Comparison of ENCODE assay signal across 15 cellular contexts in genomic region chr4:184980261-184980660, GRCh38. TPM values are rescaled to one million over a fixed set of nuclear protein-coding genes. Genes with fewer than 3 reads are reported as not detected.
DNase-seq lines count a peak whose midpoint lies in the region; ATAC-seq and TF ChIP-seq lines count a peak whose summit lies in the region.
"Had no signal": no experiment of that assay in that cellular context is flagged by ENCODE, and none has a peak within 500 bp of the region (broad histone marks: within the 10 kb centered on the region; RNA-seq: fewer than 3 reads in every experiment).

No MANE protein-coding gene starts in this region.

- TF ChIP-seq CTCF in neutrophil (IDR thresholded peaks at IDR 0.05): no peak

- ATAC-seq in GM19467 (IDR thresholded peaks at IDR 0.05; ENCODE audit: unreplicated experiment) (no peak), left cardiac atrium (no peak)

- intact Hi-C loops in left cardiac atrium (cut with DNase I): no loop called here

- H3K27ac ChIP-seq in neutrophil: peak overlapping the region; percentile 2
- H3K27ac ChIP-seq: C4-2B had no signal

- in situ Hi-C loops in Caki2 (cut with HindIII; ENCODE audit: low pct_unique_long_range_greater_than_20kb, low sequenced_read_pairs): no loop called here

- H3K36me3 ChIP-seq in neutrophil: no peaks in the 10 kb centered on the region

- H3K9me3 ChIP-seq in neutrophil: no peaks in the 10 kb centered on the region

- peak; percentile 18 for DNase-seq in Caki2 (ENCODE audit: low read depth)
- peak; percentile 51 for DNase-seq in OCI-M1 (lab: John Stamatoyannopoulos, UW)
- DNase-seq in fibroblast of gingiva (ENCODE audit: low read depth): peak; percentile 65
- DNase-seq in amygdala (lab: John Stamatoyannopoulos, UW): no peak
- no peak for DNase-seq in left cardiac atrium
- DNase-seq: CD4-positive, alpha-beta memory T cell; COR-L47; DMS53; GF-D8; H7 had no signal

- H3K27me3 ChIP-seq in neutrophil: no peaks in the 10 kb centered on the region

- peaks cover 20 to 31% of the 10 kb centered on the region in 2 experiments for H3K4me1 ChIP-seq in neutrophil (ENCODE audit: control insufficient read depth in 1 of 2, insufficient read depth in 1 of 2, low read depth in 1 of 2, low read length in 1 of 2)

- H3K4me3 ChIP-seq in neutrophil (ENCODE audit: low read depth in 1 of 2, low read length in 1 of 2): peak overlapping the region in 1 of 2 experiments; percentile 28
- H3K4me3 ChIP-seq: GM23338 had no signal

RNA-seq across cellular contexts. Expression of gene HELT, which starts 38.0 kb away (rescaled TPM):
- not detected in 2 replicates for total RNA-seq in Caki2 (2014; rRNA removed; shearing (Covaris generic); ENCODE audit: low replicate concordance)
- not detected for total RNA-seq in left cardiac atrium
- total RNA-seq: B cell; CD4-positive, alpha-beta memory T cell; GM23338; H7 had no signal

Comparison
In these comparisons a context has a peak if more than half of its experiments do, and no peak if none do; other contexts are left out.
1. DNase-seq: peak in Caki2 (single experiment), OCI-M1 (single experiment) and fibroblast of gingiva (single experiment); none in amygdala (0 of 56) and left cardiac atrium (single experiment).